Comparison of ENCODE assay signal across 1 cellular context in the genomic region with DNA sequence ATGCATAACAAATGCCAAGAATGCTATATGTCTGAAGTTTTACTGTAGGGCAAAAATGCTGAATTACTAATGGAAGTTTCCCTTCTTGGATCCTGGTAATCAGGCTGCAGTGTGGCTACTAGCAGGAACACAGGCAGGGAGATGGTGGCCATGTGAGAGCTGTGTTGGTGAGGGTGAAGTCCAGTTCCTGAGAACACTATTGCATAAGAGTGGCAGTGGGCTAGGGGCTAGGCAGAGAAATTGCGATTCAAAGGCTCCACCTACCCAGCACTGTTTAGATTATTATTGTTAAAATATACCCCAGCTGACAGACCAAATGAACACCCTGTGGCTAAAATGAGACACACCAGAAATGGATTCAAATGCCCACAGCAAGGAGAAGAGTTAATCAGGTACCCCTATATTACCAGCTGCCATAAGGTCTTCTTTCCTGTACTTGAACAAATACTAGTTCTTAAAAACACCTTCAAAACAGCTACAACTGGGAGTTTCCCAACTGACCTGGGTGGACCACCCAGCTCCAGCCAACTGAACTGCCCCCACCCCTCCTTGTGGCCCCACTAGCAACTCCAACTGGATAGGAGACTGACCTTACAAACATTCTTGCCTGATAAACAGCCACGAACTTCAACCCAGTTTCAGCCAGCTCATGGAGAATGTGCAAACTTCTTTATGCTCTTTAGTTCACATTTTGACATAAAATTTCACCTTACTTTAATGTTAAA.
TF ChIP-seq lines count a peak whose summit lies in the region.

No MANE protein-coding gene starts in this region.

TF ChIP-seq in HepG2, 621 proteins besides CTCF, POLR2A, EP300 and RAD21 (continued from another document and continues in another):
- TF ChIP-seq, protein P1, sequence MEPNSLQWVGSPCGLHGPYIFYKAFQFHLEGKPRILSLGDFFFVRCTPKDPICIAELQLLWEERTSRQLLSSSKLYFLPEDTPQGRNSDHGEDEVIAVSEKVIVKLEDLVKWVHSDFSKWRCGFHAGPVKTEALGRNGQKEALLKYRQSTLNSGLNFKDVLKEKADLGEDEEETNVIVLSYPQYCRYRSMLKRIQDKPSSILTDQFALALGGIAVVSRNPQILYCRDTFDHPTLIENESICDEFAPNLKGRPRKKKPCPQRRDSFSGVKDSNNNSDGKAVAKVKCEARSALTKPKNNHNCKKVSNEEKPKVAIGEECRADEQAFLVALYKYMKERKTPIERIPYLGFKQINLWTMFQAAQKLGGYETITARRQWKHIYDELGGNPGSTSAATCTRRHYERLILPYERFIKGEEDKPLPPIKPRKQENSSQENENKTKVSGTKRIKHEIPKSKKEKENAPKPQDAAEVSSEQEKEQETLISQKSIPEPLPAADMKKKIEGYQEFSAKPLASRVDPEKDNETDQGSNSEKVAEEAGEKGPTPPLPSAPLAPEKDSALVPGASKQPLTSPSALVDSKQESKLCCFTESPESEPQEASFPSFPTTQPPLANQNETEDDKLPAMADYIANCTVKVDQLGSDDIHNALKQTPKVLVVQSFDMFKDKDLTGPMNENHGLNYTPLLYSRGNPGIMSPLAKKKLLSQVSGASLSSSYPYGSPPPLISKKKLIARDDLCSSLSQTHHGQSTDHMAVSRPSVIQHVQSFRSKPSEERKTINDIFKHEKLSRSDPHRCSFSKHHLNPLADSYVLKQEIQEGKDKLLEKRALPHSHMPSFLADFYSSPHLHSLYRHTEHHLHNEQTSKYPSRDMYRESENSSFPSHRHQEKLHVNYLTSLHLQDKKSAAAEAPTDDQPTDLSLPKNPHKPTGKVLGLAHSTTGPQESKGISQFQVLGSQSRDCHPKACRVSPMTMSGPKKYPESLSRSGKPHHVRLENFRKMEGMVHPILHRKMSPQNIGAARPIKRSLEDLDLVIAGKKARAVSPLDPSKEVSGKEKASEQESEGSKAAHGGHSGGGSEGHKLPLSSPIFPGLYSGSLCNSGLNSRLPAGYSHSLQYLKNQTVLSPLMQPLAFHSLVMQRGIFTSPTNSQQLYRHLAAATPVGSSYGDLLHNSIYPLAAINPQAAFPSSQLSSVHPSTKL (CRISPR knock-in tag; IDR thresholded peaks at IDR 0.05), result peak; percentile 85
- TF ChIP-seq ETV6 (CRISPR knock-in tag; conservative IDR thresholded peaks at IDR 0.05), result no peak
- TF ChIP-seq ZNF253 (CRISPR knock-in tag; IDR thresholded peaks at IDR 0.05; ENCODE audit: borderline replicate concordance), result no peak
- TF ChIP-seq ZNF589 (CRISPR knock-in tag; conservative IDR thresholded peaks at IDR 0.05), result 0 out of 2 replicates have a peak, but pooled peaks have one; percentile 38
- TF ChIP-seq SRF (IDR thresholded peaks at IDR 0.05; ENCODE audit: low read depth, low read length), result no peak
- TF ChIP-seq FOSL1 (CRISPR knock-in tag; IDR thresholded peaks at IDR 0.05; ENCODE audit: borderline replicate concordance), result no peak
- peak; percentile 75; the same call in 1 of the 2 replicates for TF ChIP-seq WIZ (CRISPR knock-in tag; IDR thresholded peaks at IDR 0.05)
- TF ChIP-seq HMG20B (CRISPR knock-in tag; conservative IDR thresholded peaks at IDR 0.05), result 0 out of 2 replicates have a peak, but pooled peaks have one; percentile 23
- TF ChIP-seq ZFY (CRISPR knock-in tag; IDR thresholded peaks at IDR 0.05), result no peak
- TF ChIP-seq, protein P2, sequence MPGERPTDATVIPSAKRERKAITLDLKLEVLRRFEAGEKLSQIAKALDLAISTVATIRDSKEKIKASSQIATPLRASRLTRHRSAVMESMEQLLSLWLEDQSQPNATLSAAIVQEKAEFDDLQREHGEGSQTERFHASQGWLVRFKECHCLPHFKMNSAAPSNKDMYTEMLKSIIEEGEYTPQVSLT (CRISPR knock-in tag; IDR thresholded peaks at IDR 0.05; ENCODE audit: borderline replicate concordance, low read depth), result no peak
- no peak for TF ChIP-seq RELA (CRISPR knock-in tag; IDR thresholded peaks at IDR 0.05)
- TF ChIP-seq, protein P3, sequence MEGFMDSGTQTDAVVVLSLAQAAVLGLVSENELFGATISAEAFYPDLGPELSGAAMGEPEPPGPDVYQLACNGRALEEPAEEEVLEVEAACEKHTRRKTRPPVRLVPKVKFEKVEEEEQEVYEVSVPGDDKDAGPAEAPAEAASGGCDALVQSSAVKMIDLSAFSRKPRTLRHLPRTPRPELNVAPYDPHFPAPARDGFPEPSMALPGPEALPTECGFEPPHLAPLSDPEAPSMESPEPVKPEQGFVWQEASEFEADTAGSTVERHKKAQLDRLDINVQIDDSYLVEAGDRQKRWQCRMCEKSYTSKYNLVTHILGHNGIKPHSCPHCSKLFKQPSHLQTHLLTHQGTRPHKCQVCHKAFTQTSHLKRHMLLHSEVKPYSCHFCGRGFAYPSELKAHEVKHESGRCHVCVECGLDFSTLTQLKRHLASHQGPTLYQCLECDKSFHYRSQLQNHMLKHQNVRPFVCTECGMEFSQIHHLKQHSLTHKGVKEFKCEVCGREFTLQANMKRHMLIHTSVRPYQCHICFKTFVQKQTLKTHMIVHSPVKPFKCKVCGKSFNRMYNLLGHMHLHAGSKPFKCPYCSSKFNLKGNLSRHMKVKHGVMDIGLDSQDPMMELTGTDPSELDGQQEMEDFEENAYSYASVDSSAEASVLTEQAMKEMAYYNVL (CRISPR knock-in tag; IDR thresholded peaks at IDR 0.05; ENCODE audit: borderline replicate concordance), result 0 out of 2 replicates have a peak, but pooled peaks have one; percentile 50
- no peak; the same call in 1 of the 2 replicates for TF ChIP-seq ZNF460 (CRISPR knock-in tag; IDR thresholded peaks at IDR 0.05; ENCODE audit: borderline replicate concordance)
- no peak for TF ChIP-seq YEATS4 (CRISPR knock-in tag; IDR thresholded peaks at IDR 0.05; ENCODE audit: borderline replicate concordance)
- no peak for TF ChIP-seq ZMYM2 (CRISPR knock-in tag; IDR thresholded peaks at IDR 0.05)
- TF ChIP-seq, protein P4, sequence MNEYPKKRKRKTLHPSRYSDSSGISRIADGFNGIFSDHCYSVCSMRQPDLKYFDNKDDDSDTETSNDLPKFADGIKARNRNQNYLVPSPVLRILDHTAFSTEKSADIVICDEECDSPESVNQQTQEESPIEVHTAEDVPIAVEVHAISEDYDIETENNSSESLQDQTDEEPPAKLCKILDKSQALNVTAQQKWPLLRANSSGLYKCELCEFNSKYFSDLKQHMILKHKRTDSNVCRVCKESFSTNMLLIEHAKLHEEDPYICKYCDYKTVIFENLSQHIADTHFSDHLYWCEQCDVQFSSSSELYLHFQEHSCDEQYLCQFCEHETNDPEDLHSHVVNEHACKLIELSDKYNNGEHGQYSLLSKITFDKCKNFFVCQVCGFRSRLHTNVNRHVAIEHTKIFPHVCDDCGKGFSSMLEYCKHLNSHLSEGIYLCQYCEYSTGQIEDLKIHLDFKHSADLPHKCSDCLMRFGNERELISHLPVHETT (CRISPR knock-in tag; conservative IDR thresholded peaks at IDR 0.05), result no peak
- TF ChIP-seq CREM (IDR thresholded peaks at IDR 0.05), result no peak
- no peak for TF ChIP-seq CREM (CRISPR knock-in tag; IDR thresholded peaks at IDR 0.05)
- TF ChIP-seq, protein P5, sequence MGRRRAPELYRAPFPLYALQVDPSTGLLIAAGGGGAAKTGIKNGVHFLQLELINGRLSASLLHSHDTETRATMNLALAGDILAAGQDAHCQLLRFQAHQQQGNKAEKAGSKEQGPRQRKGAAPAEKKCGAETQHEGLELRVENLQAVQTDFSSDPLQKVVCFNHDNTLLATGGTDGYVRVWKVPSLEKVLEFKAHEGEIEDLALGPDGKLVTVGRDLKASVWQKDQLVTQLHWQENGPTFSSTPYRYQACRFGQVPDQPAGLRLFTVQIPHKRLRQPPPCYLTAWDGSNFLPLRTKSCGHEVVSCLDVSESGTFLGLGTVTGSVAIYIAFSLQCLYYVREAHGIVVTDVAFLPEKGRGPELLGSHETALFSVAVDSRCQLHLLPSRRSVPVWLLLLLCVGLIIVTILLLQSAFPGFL (CRISPR knock-in tag; IDR thresholded peaks at IDR 0.05), result no peak
- TF ChIP-seq POGZ (CRISPR knock-in tag; IDR thresholded peaks at IDR 0.05), result peak; percentile 73
- TF ChIP-seq, protein P6, sequence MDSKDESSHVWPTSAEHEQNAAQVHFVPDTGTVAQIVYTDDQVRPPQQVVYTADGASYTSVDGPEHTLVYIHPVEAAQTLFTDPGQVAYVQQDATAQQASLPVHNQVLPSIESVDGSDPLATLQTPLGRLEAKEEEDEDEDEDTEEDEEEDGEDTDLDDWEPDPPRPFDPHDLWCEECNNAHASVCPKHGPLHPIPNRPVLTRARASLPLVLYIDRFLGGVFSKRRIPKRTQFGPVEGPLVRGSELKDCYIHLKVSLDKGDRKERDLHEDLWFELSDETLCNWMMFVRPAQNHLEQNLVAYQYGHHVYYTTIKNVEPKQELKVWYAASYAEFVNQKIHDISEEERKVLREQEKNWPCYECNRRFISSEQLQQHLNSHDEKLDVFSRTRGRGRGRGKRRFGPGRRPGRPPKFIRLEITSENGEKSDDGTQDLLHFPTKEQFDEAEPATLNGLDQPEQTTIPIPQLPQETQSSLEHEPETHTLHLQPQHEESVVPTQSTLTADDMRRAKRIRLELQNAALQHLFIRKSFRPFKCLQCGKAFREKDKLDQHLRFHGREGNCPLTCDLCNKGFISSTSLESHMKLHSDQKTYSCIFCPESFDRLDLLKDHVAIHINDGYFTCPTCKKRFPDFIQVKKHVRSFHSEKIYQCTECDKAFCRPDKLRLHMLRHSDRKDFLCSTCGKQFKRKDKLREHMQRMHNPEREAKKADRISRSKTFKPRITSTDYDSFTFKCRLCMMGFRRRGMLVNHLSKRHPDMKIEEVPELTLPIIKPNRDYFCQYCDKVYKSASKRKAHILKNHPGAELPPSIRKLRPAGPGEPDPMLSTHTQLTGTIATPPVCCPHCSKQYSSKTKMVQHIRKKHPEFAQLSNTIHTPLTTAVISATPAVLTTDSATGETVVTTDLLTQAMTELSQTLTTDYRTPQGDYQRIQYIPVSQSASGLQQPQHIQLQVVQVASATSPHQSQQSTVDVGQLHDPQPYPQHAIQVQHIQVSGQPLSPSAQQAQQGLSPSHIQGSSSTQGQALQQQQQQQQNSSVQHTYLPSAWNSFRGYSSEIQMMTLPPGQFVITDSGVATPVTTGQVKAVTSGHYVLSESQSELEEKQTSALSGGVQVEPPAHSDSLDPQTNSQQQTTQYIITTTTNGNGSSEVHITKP (CRISPR knock-in tag; IDR thresholded peaks at IDR 0.05; ENCODE audit: low read depth), result no peak
- no peak for TF ChIP-seq POLR2AphosphoS5 (IDR thresholded peaks at IDR 0.05; ENCODE audit: low read depth, low read length)
- TF ChIP-seq, protein P7, sequence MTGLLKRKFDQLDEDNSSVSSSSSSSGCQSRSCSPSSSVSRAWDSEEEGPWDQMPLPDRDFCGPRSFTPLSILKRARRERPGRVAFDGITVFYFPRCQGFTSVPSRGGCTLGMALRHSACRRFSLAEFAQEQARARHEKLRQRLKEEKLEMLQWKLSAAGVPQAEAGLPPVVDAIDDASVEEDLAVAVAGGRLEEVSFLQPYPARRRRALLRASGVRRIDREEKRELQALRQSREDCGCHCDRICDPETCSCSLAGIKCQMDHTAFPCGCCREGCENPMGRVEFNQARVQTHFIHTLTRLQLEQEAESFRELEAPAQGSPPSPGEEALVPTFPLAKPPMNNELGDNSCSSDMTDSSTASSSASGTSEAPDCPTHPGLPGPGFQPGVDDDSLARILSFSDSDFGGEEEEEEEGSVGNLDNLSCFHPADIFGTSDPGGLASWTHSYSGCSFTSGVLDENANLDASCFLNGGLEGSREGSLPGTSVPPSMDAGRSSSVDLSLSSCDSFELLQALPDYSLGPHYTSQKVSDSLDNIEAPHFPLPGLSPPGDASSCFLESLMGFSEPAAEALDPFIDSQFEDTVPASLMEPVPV (CRISPR knock-in tag; IDR thresholded peaks at IDR 0.05), result no peak
- TF ChIP-seq, protein P8, sequence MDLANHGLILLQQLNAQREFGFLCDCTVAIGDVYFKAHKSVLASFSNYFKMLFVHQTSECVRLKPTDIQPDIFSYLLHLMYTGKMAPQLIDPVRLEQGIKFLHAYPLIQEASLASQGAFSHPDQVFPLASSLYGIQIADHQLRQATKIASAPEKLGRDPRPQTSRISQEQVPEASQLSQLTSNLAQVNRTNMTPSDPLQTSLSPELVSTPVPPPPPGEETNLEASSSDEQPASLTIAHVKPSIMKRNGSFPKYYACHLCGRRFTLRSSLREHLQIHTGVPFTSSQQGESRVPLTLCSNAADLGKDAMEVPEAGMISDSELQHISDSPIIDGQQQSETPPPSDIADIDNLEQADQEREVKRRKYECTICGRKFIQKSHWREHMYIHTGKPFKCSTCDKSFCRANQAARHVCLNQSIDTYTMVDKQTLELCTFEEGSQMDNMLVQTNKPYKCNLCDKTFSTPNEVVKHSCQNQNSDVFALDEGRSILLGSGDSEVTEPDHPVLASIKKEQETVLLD (CRISPR knock-in tag; IDR thresholded peaks at IDR 0.05; ENCODE audit: low read depth), result no peak
- TF ChIP-seq ZNF768 (CRISPR knock-in tag; IDR thresholded peaks at IDR 0.05), result no peak
- TF ChIP-seq U2AF1 (optimal IDR thresholded peaks at IDR 0.05; ENCODE audit: low read depth, low read length), result no peak
- no peak for TF ChIP-seq HMG20A (CRISPR knock-in tag; IDR thresholded peaks at IDR 0.05; ENCODE audit: borderline replicate concordance)
- no peak for TF ChIP-seq AGO2 (optimal IDR thresholded peaks at IDR 0.05; ENCODE audit: low read depth, low read length)
- TF ChIP-seq CAMTA2 (CRISPR knock-in tag; IDR thresholded peaks at IDR 0.05; ENCODE audit: borderline replicate concordance), result no peak
- TF ChIP-seq ZNF720 (CRISPR knock-in tag; IDR thresholded peaks at IDR 0.05), result no peak
- TF ChIP-seq, protein P9, sequence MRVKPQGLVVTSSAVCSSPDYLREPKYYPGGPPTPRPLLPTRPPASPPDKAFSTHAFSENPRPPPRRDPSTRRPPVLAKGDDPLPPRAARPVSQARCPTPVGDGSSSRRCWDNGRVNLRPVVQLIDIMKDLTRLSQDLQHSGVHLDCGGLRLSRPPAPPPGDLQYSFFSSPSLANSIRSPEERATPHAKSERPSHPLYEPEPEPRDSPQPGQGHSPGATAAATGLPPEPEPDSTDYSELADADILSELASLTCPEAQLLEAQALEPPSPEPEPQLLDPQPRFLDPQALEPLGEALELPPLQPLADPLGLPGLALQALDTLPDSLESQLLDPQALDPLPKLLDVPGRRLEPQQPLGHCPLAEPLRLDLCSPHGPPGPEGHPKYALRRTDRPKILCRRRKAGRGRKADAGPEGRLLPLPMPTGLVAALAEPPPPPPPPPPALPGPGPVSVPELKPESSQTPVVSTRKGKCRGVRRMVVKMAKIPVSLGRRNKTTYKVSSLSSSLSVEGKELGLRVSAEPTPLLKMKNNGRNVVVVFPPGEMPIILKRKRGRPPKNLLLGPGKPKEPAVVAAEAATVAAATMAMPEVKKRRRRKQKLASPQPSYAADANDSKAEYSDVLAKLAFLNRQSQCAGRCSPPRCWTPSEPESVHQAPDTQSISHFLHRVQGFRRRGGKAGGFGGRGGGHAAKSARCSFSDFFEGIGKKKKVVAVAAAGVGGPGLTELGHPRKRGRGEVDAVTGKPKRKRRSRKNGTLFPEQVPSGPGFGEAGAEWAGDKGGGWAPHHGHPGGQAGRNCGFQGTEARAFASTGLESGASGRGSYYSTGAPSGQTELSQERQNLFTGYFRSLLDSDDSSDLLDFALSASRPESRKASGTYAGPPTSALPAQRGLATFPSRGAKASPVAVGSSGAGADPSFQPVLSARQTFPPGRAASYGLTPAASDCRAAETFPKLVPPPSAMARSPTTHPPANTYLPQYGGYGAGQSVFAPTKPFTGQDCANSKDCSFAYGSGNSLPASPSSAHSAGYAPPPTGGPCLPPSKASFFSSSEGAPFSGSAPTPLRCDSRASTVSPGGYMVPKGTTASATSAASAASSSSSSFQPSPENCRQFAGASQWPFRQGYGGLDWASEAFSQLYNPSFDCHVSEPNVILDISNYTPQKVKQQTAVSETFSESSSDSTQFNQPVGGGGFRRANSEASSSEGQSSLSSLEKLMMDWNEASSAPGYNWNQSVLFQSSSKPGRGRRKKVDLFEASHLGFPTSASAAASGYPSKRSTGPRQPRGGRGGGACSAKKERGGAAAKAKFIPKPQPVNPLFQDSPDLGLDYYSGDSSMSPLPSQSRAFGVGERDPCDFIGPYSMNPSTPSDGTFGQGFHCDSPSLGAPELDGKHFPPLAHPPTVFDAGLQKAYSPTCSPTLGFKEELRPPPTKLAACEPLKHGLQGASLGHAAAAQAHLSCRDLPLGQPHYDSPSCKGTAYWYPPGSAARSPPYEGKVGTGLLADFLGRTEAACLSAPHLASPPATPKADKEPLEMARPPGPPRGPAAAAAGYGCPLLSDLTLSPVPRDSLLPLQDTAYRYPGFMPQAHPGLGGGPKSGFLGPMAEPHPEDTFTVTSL (CRISPR knock-in tag; IDR thresholded peaks at IDR 0.05; ENCODE audit: borderline replicate concordance), result peak; percentile 86
